20 cellular contexts compared by ENCODE assay signal in genomic region chr10:43196131-43196980, GRCh38. TPM values are rescaled to one million over a fixed set of nuclear protein-coding genes. Genes with fewer than 3 reads are reported as not detected.
A peak's percentile ranks its signal among the peaks of the same experiment; 100 is the strongest.
DNase-seq lines count a peak whose midpoint lies in the region; ATAC-seq and TF ChIP-seq lines count a peak whose summit lies in the region.
"Had no signal": no experiment of that assay in that cellular context is flagged by ENCODE, and none has a peak within 500 bp of the region (broad histone marks: within the 10 kb centered on the region; RNA-seq: fewer than 3 reads in every experiment).

No MANE protein-coding gene starts in this region.

- CTCF ChIA-PET in activated CD4-positive, alpha-beta memory T cell treated with anti-CD3 and anti-CD28 coated beads for 36 hours (lab: Charles Lee): interaction anchor here (0.7 kb wide), 1 partner anchor 20 kb away, joined by 3 read pairs; no protein-coding TSS in a partner anchor
- CTCF ChIA-PET in activated CD4-positive, alpha-beta memory T cell treated with anti-CD3 and anti-CD28 coated beads, Interleukin-2, amount 10 ng/mL, durations not matched to agents 7 days and 5 days (lab: Charles Lee): no interaction called here

- POLR2A ChIA-PET in activated CD4-positive, alpha-beta memory T cell treated with anti-CD3 and anti-CD28 coated beads for 36 hours (lab: Charles Lee): no interaction called here
- POLR2A ChIA-PET in activated CD4-positive, alpha-beta memory T cell treated with anti-CD3 and anti-CD28 coated beads, Interleukin-2, amount 10 ng/mL, durations not matched to agents 7 days and 5 days (lab: Charles Lee): no interaction called here

- no peak overlapping the region for H3K4me3 Mint-ChIP-seq in activated CD4-positive, alpha-beta memory T cell treated with anti-CD3 and anti-CD28 coated beads for 36 hours
- no peak overlapping the region for H3K4me3 Mint-ChIP-seq in activated CD4-positive, alpha-beta memory T cell treated with anti-CD3 and anti-CD28 coated beads, Interleukin-2, amount 10 ng/mL, durations not matched to agents 7 days and 5 days
- H3K4me3 Mint-ChIP-seq in stimulated activated effector memory CD8-positive, alpha-beta T cell treated with anti-CD3 and anti-CD28 coated beads, Interleukin-12 subunit alpha, Interleukin-12 subunit beta, amount 100 ng/mL, for 72 hours: no peak overlapping the region
- H3K4me3 Mint-ChIP-seq: activated CD8-positive, alpha-beta T cell treated with anti-CD3 and anti-CD28 coated beads for 36 hours; nephron progenitor cell; T-helper 2 cell treated with Interferon-gamma antibody and Interleukin-4, amounts not matched to agents 5 μg/mL and 100 μg/mL, for 36 hours had no signal

- intact Hi-C loops in activated CD4-positive, alpha-beta memory T cell treated with anti-CD3 and anti-CD28 coated beads for 36 hours (cut with micrococcal nuclease): no loop called here

- H3K27ac Mint-ChIP-seq in activated CD4-positive, alpha-beta memory T cell treated with anti-CD3 and anti-CD28 coated beads for 36 hours: no peak overlapping the region
- no peak overlapping the region for H3K27ac Mint-ChIP-seq in activated CD4-positive, alpha-beta memory T cell treated with anti-CD3 and anti-CD28 coated beads, Interleukin-2, amount 10 ng/mL, durations not matched to agents 7 days and 5 days
- no peak overlapping the region for H3K27ac Mint-ChIP-seq in stimulated activated effector memory CD8-positive, alpha-beta T cell treated with anti-CD3 and anti-CD28 coated beads, Interleukin-12 subunit alpha, Interleukin-12 subunit beta, amount 100 ng/mL, for 72 hours
- H3K27ac Mint-ChIP-seq: activated CD8-positive, alpha-beta T cell treated with anti-CD3 and anti-CD28 coated beads for 36 hours; nephron progenitor cell; T-helper 2 cell treated with Interferon-gamma antibody and Interleukin-4, amounts not matched to agents 5 μg/mL and 100 μg/mL, for 36 hours had no signal

- H3K36me3 Mint-ChIP-seq in activated CD4-positive, alpha-beta memory T cell treated with anti-CD3 and anti-CD28 coated beads for 36 hours: no peaks in the 10 kb centered on the region
- peaks cover 13% of the 10 kb centered on the region for H3K36me3 Mint-ChIP-seq in activated CD4-positive, alpha-beta memory T cell treated with anti-CD3 and anti-CD28 coated beads, Interleukin-2, amount 10 ng/mL, durations not matched to agents 7 days and 5 days (ENCODE audit: low read depth)
- H3K36me3 Mint-ChIP-seq in stimulated activated effector memory CD8-positive, alpha-beta T cell treated with anti-CD3 and anti-CD28 coated beads, Interleukin-12 subunit alpha, Interleukin-12 subunit beta, amount 100 ng/mL, for 72 hours: peaks cover 36% of the 10 kb centered on the region

- in situ Hi-C loops in ACHN (cut with HindIII; ENCODE audit: low pct_ligation_motif_present, low pct_unique_long_range_greater_than_20kb, low sequenced_read_pairs): no loop called here

- H3K4me1 Mint-ChIP-seq in activated CD4-positive, alpha-beta memory T cell treated with anti-CD3 and anti-CD28 coated beads for 36 hours (ENCODE audit: low read depth): no peaks in the 10 kb centered on the region
- no peaks in the 10 kb centered on the region for H3K4me1 Mint-ChIP-seq in activated CD4-positive, alpha-beta memory T cell treated with anti-CD3 and anti-CD28 coated beads, Interleukin-2, amount 10 ng/mL, durations not matched to agents 7 days and 5 days
- H3K4me1 Mint-ChIP-seq in stimulated activated effector memory CD8-positive, alpha-beta T cell treated with anti-CD3 and anti-CD28 coated beads, Interleukin-12 subunit alpha, Interleukin-12 subunit beta, amount 100 ng/mL, for 72 hours: peaks cover 13% of the 10 kb centered on the region

- DNase-seq in activated CD4-positive, alpha-beta memory T cell treated with anti-CD3 and anti-CD28 coated beads for 36 hours: peak; percentile 4
- DNase-seq in activated CD4-positive, alpha-beta memory T cell treated with anti-CD3 and anti-CD28 coated beads, Interleukin-2, amount 10 ng/mL, durations not matched to agents 7 days and 5 days: no peak
- DNase-seq in GM20000 (ENCODE audit: low spot score) (peak; percentile 6), left lobe of liver (ENCODE audit: low spot score) (no peak), ACHN (no peak), superior temporal gyrus (ENCODE audit: extremely low spot score) (no peak)
- peak; percentile 1 to 49 for DNase-seq in stimulated activated effector memory CD8-positive, alpha-beta T cell treated with anti-CD3 and anti-CD28 coated beads, Interleukin-12 subunit alpha, Interleukin-12 subunit beta, amount 100 ng/mL, for 72 hours (ENCODE audit: low spot score in 2 of 2)
- DNase-seq: activated CD8-positive, alpha-beta T cell treated with anti-CD3 and anti-CD28 coated beads for 36 hours; activated naive CD4-positive, alpha-beta T cell; activated T-cell treated with anti-CD3 and anti-CD28 coated beads, Interleukin-2, amount 50 U/mL, for 1 hour; caudate nucleus; DND-41; KBM-7; NCI-H1436 treated with DMSO at 0.1 percent for 48 hours; NCI-H524 treated with DMSO at 0.1 percent for 48 hours; nephron progenitor cell; stimulated activated naive CD4-positive, alpha-beta T cell had no signal

- H3K9me3 Mint-ChIP-seq in activated CD4-positive, alpha-beta memory T cell treated with anti-CD3 and anti-CD28 coated beads for 36 hours: no peaks in the 10 kb centered on the region
- no peaks in the 10 kb centered on the region for H3K9me3 Mint-ChIP-seq in activated CD4-positive, alpha-beta memory T cell treated with anti-CD3 and anti-CD28 coated beads, Interleukin-2, amount 10 ng/mL, durations not matched to agents 7 days and 5 days
- H3K9me3 Mint-ChIP-seq in stimulated activated effector memory CD8-positive, alpha-beta T cell treated with anti-CD3 and anti-CD28 coated beads, Interleukin-12 subunit alpha, Interleukin-12 subunit beta, amount 100 ng/mL, for 72 hours: no peaks in the 10 kb centered on the region
- H3K9me3 Mint-ChIP-seq: activated CD8-positive, alpha-beta T cell treated with anti-CD3 and anti-CD28 coated beads for 36 hours; nephron progenitor cell; T-helper 2 cell treated with Interferon-gamma antibody and Interleukin-4, amounts not matched to agents 5 μg/mL and 100 μg/mL, for 36 hours had no signal

- ATAC-seq in left lobe of liver (peak; percentile 33), HG02798 (IDR thresholded peaks at IDR 0.05; ENCODE audit: poor library complexity, unreplicated experiment) (no peak)
- ATAC-seq in stimulated activated effector memory CD8-positive, alpha-beta T cell treated with anti-CD3 and anti-CD28 coated beads, Interleukin-12 subunit alpha, Interleukin-12 subunit beta, amount 100 ng/mL, for 72 hours: no peak
- ATAC-seq: activated CD8-positive, alpha-beta T cell treated with anti-CD3 and anti-CD28 coated beads for 36 hours had no signal

- no peak for TF ChIP-seq CTCF in GM20000 (IDR thresholded peaks at IDR 0.05; ENCODE audit: extremely low read depth, missing control alignments)

- no peaks in the 10 kb centered on the region for H3K27me3 Mint-ChIP-seq in activated CD4-positive, alpha-beta memory T cell treated with anti-CD3 and anti-CD28 coated beads for 36 hours
- H3K27me3 Mint-ChIP-seq in activated CD4-positive, alpha-beta memory T cell treated with anti-CD3 and anti-CD28 coated beads, Interleukin-2, amount 10 ng/mL, durations not matched to agents 7 days and 5 days: no peaks in the 10 kb centered on the region
- H3K27me3 Mint-ChIP-seq: activated CD8-positive, alpha-beta T cell treated with anti-CD3 and anti-CD28 coated beads for 36 hours; progenitor cell of endocrine pancreas had no signal

RNA-seq across cellular contexts. Expression of gene CSGALNACT2, which starts 58.1 kb away (rescaled TPM):
- 10 to 100 TPM; 30.2 to 32.3 TPM for total RNA-seq in activated CD4-positive, alpha-beta memory T cell treated with anti-CD3 and anti-CD28 coated beads for 36 hours
- total RNA-seq in activated CD4-positive, alpha-beta memory T cell treated with anti-CD3 and anti-CD28 coated beads, Interleukin-2, amount 10 ng/mL, durations not matched to agents 7 days and 5 days: 10 to 100 TPM; 64.8 to 66.2 TPM
- total RNA-seq in left lobe of liver: 5.5 TPM

Comparison
In these comparisons a context has a peak if more than half of its experiments do, and no peak if none do; other contexts are left out.
1. DNase-seq: peak in activated CD4-positive, alpha-beta memory T cell treated with anti-CD3 and anti-CD28 coated beads for 36 hours (single experiment), GM20000 (single experiment) and stimulated activated effector memory CD8-positive, alpha-beta T cell treated with anti-CD3 and anti-CD28 coated beads, Interleukin-12 subunit alpha, Interleukin-12 subunit beta, amount 100 ng/mL, for 72 hours (2 of 2); none in activated CD4-positive, alpha-beta memory T cell treated with anti-CD3 and anti-CD28 coated beads, Interleukin-2, amount 10 ng/mL, durations not matched to agents 7 days and 5 days (single experiment), left lobe of liver (single experiment), ACHN (single experiment) and superior temporal gyrus (single experiment).